Comparison of ENCODE assay signal across 1 cellular context in the genomic region with DNA sequence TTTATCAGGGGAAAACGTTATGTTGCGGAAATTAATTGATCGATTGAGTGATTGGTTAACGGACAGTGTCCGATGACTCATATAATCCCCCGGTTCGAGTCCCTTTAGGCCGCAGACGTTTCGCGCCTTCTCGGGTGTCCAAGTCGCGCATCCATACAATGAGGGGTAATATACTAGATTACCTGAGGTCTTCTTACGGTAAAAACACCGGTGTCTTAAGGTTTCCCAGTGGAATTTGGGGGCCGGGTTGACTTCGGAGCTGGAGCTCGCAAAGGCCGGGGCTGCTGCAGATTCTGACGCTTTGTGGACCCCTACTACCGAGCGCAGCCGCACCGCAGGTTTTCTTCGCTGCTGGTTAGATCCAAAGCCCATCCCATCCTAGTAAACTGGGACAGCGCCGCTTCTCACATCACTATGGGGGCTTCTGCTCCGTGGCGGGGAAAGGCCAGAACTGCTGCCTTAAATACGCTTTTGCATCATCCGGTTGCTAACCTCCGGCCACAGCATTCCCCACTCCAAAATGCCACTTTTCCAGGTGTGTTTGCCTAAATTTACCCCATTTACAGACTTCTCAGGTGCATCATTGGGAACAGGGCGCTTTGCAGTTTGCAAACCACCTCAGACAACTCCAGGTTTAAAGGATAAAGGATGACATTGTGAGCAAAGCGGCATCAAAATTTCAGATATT.
A peak's percentile ranks its signal among the peaks of the same experiment; 100 is the strongest.
TF ChIP-seq lines count a peak whose summit lies in the region.

No MANE protein-coding gene starts in this region.

TF ChIP-seq in HEK293, 187 proteins besides CTCF, POLR2A, EP300 and RAD21 (continued from another document and continues in another):
- TF ChIP-seq, protein P1, sequence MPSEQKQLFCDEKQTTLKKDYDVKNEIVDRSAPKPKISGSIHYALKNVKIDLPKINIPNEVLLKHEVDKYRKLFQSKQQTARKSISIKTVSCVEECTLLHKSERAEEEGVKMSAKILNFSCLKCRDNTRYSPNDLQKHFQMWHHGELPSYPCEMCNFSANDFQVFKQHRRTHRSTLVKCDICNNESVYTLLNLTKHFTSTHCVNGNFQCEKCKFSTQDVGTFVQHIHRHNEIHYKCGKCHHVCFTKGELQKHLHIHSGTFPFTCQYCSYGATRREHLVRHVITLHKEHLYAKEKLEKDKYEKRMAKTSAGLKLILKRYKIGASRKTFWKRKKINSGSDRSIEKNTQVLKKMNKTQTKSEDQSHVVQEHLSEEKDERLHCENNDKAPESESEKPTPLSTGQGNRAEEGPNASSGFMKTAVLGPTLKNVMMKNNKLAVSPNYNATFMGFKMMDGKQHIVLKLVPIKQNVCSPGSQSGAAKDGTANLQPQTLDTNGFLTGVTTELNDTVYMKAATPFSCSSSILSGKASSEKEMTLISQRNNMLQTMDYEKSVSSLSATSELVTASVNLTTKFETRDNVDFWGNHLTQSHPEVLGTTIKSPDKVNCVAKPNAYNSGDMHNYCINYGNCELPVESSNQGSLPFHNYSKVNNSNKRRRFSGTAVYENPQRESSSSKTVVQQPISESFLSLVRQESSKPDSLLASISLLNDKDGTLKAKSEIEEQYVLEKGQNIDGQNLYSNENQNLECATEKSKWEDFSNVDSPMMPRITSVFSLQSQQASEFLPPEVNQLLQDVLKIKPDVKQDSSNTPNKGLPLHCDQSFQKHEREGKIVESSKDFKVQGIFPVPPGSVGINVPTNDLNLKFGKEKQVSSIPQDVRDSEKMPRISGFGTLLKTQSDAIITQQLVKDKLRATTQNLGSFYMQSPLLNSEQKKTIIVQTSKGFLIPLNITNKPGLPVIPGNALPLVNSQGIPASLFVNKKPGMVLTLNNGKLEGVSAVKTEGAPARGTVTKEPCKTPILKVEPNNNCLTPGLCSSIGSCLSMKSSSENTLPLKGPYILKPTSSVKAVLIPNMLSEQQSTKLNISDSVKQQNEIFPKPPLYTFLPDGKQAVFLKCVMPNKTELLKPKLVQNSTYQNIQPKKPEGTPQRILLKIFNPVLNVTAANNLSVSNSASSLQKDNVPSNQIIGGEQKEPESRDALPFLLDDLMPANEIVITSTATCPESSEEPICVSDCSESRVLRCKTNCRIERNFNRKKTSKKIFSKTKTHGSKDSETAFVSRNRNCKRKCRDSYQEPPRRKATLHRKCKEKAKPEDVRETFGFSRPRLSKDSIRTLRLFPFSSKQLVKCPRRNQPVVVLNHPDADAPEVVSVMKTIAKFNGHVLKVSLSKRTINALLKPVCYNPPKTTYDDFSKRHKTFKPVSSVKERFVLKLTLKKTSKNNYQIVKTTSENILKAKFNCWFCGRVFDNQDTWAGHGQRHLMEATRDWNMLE (tag by site-specific recombination; conservative IDR thresholded peaks at IDR 0.05; ENCODE audit: low read depth), result no peak
- TF ChIP-seq MZF1 (tag by site-specific recombination; IDR thresholded peaks at IDR 0.05; ENCODE audit: borderline replicate concordance), result no peak
- no peak for TF ChIP-seq ZNF571 (tag by site-specific recombination; IDR thresholded peaks at IDR 0.05)
- TF ChIP-seq, protein P2, sequence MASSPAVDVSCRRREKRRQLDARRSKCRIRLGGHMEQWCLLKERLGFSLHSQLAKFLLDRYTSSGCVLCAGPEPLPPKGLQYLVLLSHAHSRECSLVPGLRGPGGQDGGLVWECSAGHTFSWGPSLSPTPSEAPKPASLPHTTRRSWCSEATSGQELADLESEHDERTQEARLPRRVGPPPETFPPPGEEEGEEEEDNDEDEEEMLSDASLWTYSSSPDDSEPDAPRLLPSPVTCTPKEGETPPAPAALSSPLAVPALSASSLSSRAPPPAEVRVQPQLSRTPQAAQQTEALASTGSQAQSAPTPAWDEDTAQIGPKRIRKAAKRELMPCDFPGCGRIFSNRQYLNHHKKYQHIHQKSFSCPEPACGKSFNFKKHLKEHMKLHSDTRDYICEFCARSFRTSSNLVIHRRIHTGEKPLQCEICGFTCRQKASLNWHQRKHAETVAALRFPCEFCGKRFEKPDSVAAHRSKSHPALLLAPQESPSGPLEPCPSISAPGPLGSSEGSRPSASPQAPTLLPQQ (tag by site-specific recombination; IDR thresholded peaks at IDR 0.05), result peak; percentile 80
- no peak for TF ChIP-seq ZNF350 (tag by site-specific recombination; IDR thresholded peaks at IDR 0.05)
- peak; percentile 82 for TF ChIP-seq ZFP69B (tag by site-specific recombination; IDR thresholded peaks at IDR 0.05)
- TF ChIP-seq HOXA7 (CRISPR knock-in tag; IDR thresholded peaks at IDR 0.05; ENCODE audit: borderline replicate concordance), result no peak
- no peak for TF ChIP-seq ZNF266 (tag by site-specific recombination; IDR thresholded peaks at IDR 0.05; ENCODE audit: low read depth)
- TF ChIP-seq, protein P3, sequence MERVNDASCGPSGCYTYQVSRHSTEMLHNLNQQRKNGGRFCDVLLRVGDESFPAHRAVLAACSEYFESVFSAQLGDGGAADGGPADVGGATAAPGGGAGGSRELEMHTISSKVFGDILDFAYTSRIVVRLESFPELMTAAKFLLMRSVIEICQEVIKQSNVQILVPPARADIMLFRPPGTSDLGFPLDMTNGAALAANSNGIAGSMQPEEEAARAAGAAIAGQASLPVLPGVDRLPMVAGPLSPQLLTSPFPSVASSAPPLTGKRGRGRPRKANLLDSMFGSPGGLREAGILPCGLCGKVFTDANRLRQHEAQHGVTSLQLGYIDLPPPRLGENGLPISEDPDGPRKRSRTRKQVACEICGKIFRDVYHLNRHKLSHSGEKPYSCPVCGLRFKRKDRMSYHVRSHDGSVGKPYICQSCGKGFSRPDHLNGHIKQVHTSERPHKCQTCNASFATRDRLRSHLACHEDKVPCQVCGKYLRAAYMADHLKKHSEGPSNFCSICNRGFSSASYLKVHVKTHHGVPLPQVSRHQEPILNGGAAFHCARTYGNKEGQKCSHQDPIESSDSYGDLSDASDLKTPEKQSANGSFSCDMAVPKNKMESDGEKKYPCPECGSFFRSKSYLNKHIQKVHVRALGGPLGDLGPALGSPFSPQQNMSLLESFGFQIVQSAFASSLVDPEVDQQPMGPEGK (tag by site-specific recombination; IDR thresholded peaks at IDR 0.05), result no peak
- TF ChIP-seq ZNF514 (tag by site-specific recombination; IDR thresholded peaks at IDR 0.05), result no peak
- TF ChIP-seq OSR2 (tag by site-specific recombination; IDR thresholded peaks at IDR 0.05), result no peak
- TF ChIP-seq ZEB2 (tag by site-specific recombination; IDR thresholded peaks at IDR 0.05), result no peak
- TF ChIP-seq, protein P4, sequence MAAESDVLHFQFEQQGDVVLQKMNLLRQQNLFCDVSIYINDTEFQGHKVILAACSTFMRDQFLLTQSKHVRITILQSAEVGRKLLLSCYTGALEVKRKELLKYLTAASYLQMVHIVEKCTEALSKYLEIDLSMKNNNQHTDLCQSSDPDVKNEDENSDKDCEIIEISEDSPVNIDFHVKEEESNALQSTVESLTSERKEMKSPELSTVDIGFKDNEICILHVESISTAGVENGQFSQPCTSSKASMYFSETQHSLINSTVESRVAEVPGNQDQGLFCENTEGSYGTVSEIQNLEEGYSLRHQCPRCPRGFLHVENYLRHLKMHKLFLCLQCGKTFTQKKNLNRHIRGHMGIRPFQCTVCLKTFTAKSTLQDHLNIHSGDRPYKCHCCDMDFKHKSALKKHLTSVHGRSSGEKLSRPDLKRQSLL (tag by site-specific recombination; IDR thresholded peaks at IDR 0.05), result no peak
- no peak for TF ChIP-seq GFI1B (tag by site-specific recombination; IDR thresholded peaks at IDR 0.05)
- TF ChIP-seq ZNF341 (tag by site-specific recombination; IDR thresholded peaks at IDR 0.05; ENCODE audit: low read depth), result no peak
- TF ChIP-seq, protein P5, sequence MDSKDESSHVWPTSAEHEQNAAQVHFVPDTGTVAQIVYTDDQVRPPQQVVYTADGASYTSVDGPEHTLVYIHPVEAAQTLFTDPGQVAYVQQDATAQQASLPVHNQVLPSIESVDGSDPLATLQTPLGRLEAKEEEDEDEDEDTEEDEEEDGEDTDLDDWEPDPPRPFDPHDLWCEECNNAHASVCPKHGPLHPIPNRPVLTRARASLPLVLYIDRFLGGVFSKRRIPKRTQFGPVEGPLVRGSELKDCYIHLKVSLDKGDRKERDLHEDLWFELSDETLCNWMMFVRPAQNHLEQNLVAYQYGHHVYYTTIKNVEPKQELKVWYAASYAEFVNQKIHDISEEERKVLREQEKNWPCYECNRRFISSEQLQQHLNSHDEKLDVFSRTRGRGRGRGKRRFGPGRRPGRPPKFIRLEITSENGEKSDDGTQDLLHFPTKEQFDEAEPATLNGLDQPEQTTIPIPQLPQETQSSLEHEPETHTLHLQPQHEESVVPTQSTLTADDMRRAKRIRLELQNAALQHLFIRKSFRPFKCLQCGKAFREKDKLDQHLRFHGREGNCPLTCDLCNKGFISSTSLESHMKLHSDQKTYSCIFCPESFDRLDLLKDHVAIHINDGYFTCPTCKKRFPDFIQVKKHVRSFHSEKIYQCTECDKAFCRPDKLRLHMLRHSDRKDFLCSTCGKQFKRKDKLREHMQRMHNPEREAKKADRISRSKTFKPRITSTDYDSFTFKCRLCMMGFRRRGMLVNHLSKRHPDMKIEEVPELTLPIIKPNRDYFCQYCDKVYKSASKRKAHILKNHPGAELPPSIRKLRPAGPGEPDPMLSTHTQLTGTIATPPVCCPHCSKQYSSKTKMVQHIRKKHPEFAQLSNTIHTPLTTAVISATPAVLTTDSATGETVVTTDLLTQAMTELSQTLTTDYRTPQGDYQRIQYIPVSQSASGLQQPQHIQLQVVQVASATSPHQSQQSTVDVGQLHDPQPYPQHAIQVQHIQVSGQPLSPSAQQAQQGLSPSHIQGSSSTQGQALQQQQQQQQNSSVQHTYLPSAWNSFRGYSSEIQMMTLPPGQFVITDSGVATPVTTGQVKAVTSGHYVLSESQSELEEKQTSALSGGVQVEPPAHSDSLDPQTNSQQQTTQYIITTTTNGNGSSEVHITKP (tag by site-specific recombination; IDR thresholded peaks at IDR 0.05), result peak; percentile 68
- no peak for TF ChIP-seq ZXDB (tag by site-specific recombination; IDR thresholded peaks at IDR 0.05)
- TF ChIP-seq ZNF561 (tag by site-specific recombination; IDR thresholded peaks at IDR 0.05; ENCODE audit: borderline replicate concordance), result 0 out of 2 replicates have a peak, but pooled peaks have one; percentile 51
- TF ChIP-seq SCRT2 (tag by site-specific recombination; IDR thresholded peaks at IDR 0.05), result no peak
- TF ChIP-seq ZFP3 (tag by site-specific recombination; IDR thresholded peaks at IDR 0.05; ENCODE audit: low read depth), result no peak
- no peak for TF ChIP-seq ZNF791 (tag by site-specific recombination; IDR thresholded peaks at IDR 0.05)
- TF ChIP-seq ZNF658 (tag by site-specific recombination; IDR thresholded peaks at IDR 0.05), result no peak
- no peak for TF ChIP-seq ZNF521 (tag by site-specific recombination; IDR thresholded peaks at IDR 0.05)
- no peak for TF ChIP-seq SETDB1 (IDR thresholded peaks at IDR 0.05; ENCODE audit: insufficient read length, low read length)
- TF ChIP-seq GLIS1 (tag by site-specific recombination; IDR thresholded peaks at IDR 0.05), result no peak
- TF ChIP-seq ZNF174 (tag by site-specific recombination; IDR thresholded peaks at IDR 0.05), result no peak
- no peak for TF ChIP-seq SALL2 (tag by site-specific recombination; IDR thresholded peaks at IDR 0.05; ENCODE audit: borderline replicate concordance)
- TF ChIP-seq ZFP37 (tag by site-specific recombination; IDR thresholded peaks at IDR 0.05), result no peak
- no peak for TF ChIP-seq ZNF155 (tag by site-specific recombination; IDR thresholded peaks at IDR 0.05)
- no peak for TF ChIP-seq ZNF629 (tag by site-specific recombination; IDR thresholded peaks at IDR 0.05)
- TF ChIP-seq, protein P6, sequence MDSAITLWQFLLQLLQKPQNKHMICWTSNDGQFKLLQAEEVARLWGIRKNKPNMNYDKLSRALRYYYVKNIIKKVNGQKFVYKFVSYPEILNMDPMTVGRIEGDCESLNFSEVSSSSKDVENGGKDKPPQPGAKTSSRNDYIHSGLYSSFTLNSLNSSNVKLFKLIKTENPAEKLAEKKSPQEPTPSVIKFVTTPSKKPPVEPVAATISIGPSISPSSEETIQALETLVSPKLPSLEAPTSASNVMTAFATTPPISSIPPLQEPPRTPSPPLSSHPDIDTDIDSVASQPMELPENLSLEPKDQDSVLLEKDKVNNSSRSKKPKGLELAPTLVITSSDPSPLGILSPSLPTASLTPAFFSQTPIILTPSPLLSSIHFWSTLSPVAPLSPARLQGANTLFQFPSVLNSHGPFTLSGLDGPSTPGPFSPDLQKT (IDR thresholded peaks at IDR 0.05; ENCODE audit: borderline replicate concordance, low read depth, low read length), result no peak
- peak; percentile 43; the same call in 1 of the 2 replicates for TF ChIP-seq ZBTB20 (tag by site-specific recombination; IDR thresholded peaks at IDR 0.05)
- TF ChIP-seq ZNF302 (tag by site-specific recombination; IDR thresholded peaks at IDR 0.05; ENCODE audit: low read depth), result no peak
- TF ChIP-seq ZNF626 (tag by site-specific recombination; IDR thresholded peaks at IDR 0.05), result no peak
- TF ChIP-seq ZSCAN30 (tag by site-specific recombination; IDR thresholded peaks at IDR 0.05), result peak; percentile 8; the same call in 1 of the 2 replicates
- TF ChIP-seq, protein P7, sequence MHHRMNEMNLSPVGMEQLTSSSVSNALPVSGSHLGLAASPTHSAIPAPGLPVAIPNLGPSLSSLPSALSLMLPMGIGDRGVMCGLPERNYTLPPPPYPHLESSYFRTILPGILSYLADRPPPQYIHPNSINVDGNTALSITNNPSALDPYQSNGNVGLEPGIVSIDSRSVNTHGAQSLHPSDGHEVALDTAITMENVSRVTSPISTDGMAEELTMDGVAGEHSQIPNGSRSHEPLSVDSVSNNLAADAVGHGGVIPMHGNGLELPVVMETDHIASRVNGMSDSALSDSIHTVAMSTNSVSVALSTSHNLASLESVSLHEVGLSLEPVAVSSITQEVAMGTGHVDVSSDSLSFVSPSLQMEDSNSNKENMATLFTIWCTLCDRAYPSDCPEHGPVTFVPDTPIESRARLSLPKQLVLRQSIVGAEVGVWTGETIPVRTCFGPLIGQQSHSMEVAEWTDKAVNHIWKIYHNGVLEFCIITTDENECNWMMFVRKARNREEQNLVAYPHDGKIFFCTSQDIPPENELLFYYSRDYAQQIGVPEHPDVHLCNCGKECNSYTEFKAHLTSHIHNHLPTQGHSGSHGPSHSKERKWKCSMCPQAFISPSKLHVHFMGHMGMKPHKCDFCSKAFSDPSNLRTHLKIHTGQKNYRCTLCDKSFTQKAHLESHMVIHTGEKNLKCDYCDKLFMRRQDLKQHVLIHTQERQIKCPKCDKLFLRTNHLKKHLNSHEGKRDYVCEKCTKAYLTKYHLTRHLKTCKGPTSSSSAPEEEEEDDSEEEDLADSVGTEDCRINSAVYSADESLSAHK (tag by site-specific recombination; IDR thresholded peaks at IDR 0.05), result no peak
- TF ChIP-seq, protein P8, sequence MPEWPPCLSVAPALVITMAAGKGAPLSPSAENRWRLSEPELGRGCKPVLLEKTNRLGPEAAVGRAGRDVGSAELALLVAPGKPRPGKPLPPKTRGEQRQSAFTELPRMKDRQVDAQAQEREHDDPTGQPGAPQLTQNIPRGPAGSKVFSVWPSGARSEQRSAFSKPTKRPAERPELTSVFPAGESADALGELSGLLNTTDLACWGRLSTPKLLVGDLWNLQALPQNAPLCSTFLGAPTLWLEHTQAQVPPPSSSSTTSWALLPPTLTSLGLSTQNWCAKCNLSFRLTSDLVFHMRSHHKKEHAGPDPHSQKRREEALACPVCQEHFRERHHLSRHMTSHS (tag by site-specific recombination; IDR thresholded peaks at IDR 0.05), result no peak
- TF ChIP-seq ZNF175 (tag by site-specific recombination; IDR thresholded peaks at IDR 0.05), result no peak
- TF ChIP-seq ZIC2 (tag by site-specific recombination; IDR thresholded peaks at IDR 0.05), result no peak
- no peak for TF ChIP-seq ZNF221 (tag by site-specific recombination; IDR thresholded peaks at IDR 0.05; ENCODE audit: borderline replicate concordance)
- TF ChIP-seq RBAK (tag by site-specific recombination; IDR thresholded peaks at IDR 0.05), result no peak
